Comparison of ENCODE assay signal across 1 cellular context in genomic region chr11:362642-363442, GRCh38.
TF ChIP-seq lines count a peak whose summit lies in the region.

No MANE protein-coding gene starts in this region.

TF ChIP-seq in K562, 482 proteins besides CTCF, POLR2A, EP300 and RAD21:
- TF ChIP-seq, protein P1, sequence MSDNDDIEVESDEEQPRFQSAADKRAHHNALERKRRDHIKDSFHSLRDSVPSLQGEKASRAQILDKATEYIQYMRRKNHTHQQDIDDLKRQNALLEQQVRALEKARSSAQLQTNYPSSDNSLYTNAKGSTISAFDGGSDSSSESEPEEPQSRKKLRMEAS (CRISPR knock-in tag; IDR thresholded peaks at IDR 0.05): peak; percentile 53
- TF ChIP-seq, protein P2, sequence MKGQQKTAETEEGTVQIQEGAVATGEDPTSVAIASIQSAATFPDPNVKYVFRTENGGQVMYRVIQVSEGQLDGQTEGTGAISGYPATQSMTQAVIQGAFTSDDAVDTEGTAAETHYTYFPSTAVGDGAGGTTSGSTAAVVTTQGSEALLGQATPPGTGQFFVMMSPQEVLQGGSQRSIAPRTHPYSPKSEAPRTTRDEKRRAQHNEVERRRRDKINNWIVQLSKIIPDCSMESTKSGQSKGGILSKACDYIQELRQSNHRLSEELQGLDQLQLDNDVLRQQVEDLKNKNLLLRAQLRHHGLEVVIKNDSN (CRISPR knock-in tag; IDR thresholded peaks at IDR 0.05): peak; percentile 38; the same call in 1 of the 2 replicates
- TF ChIP-seq KLF13 (tag; IDR thresholded peaks at IDR 0.05; ENCODE audit: borderline replicate concordance, low read depth): no peak
- TF ChIP-seq, protein P3, sequence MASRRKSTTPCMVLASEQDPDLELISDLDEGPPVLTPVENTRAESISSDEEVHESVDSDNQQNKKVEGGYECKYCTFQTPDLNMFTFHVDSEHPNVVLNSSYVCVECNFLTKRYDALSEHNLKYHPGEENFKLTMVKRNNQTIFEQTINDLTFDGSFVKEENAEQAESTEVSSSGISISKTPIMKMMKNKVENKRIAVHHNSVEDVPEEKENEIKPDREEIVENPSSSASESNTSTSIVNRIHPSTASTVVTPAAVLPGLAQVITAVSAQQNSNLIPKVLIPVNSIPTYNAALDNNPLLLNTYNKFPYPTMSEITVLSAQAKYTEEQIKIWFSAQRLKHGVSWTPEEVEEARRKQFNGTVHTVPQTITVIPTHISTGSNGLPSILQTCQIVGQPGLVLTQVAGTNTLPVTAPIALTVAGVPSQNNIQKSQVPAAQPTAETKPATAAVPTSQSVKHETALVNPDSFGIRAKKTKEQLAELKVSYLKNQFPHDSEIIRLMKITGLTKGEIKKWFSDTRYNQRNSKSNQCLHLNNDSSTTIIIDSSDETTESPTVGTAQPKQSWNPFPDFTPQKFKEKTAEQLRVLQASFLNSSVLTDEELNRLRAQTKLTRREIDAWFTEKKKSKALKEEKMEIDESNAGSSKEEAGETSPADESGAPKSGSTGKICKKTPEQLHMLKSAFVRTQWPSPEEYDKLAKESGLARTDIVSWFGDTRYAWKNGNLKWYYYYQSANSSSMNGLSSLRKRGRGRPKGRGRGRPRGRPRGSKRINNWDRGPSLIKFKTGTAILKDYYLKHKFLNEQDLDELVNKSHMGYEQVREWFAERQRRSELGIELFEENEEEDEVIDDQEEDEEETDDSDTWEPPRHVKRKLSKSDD (conservative IDR thresholded peaks at IDR 0.05; ENCODE audit: low read length): no peak
TF ChIP-seq in K562: peak in this region for 2.
